Comparison of ENCODE assay signal across 1 cellular context in genomic region chr2:172287605-172288326, GRCh38.
TF ChIP-seq lines count a peak whose summit lies in the region.

No MANE protein-coding gene starts in this region.

TF ChIP-seq in IMR-90, 13 proteins besides CTCF, POLR2A, EP300 and RAD21 (continued from another document):
- no peak for TF ChIP-seq NFE2L2 (IDR thresholded peaks at IDR 0.05; ENCODE audit: low read depth, low read length)
- no peak for TF ChIP-seq MAZ (IDR thresholded peaks at IDR 0.05; ENCODE audit: borderline replicate concordance, low read depth, low read length)
- TF ChIP-seq RCOR1 (IDR thresholded peaks at IDR 0.05; ENCODE audit: insufficient replicate concordance, low read length) = no peak
- no peak for TF ChIP-seq MAFK (IDR thresholded peaks at IDR 0.05; ENCODE audit: low read depth, low read length)
- TF ChIP-seq BHLHE40 (IDR thresholded peaks at IDR 0.05; ENCODE audit: low read depth, low read length) = no peak
